10 cellular contexts compared by ENCODE assay signal in the genomic region with DNA sequence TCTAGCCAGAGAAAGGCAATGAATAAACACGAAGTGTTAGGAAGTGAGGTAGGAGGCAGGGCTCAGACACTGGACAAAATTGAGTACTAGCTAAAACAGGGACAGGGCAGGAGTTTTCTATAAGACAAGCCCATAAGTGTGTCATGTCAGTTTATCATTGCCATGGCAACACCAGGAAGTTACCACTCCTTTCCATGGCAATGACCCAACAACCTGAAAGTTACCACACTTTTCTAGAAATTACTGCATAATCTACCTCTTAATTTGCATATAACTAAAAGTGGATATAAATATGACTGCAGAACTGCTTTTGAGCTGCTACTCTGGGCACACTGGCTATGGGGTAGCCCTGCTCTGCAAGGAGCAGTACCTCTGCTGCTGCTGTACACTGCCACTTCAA.
DNase-seq lines count a peak whose midpoint lies in the region; ATAC-seq and TF ChIP-seq lines count a peak whose summit lies in the region.
"Had no signal": no experiment of that assay in that cellular context is flagged by ENCODE, and none has a peak within 500 bp of the region (broad histone marks: within the 10 kb centered on the region; RNA-seq: fewer than 3 reads in every experiment).

No MANE protein-coding gene starts in this region.

- H3K27me3 Mint-ChIP-seq in activated naive CD8-positive, alpha-beta T cell treated with anti-CD3 and anti-CD28 coated beads, Interleukin-2, amount 50 U/mL, for 24 hours, result no peaks in the 10 kb centered on the region
- H3K27me3 Mint-ChIP-seq in WTC11 (ENCODE audit: low read depth) (no peaks in the 10 kb centered on the region), natural killer cell (ENCODE audit: low read depth in 2 of 2) (no peaks in the 10 kb centered on the region)

- DNase-seq in activated naive CD8-positive, alpha-beta T cell treated with anti-CD3 and anti-CD28 coated beads, Interleukin-2, amount 50 U/mL, for 24 hours, result no peak
- no peak for DNase-seq in NCI-H526 (lab: John Stamatoyannopoulos, UW)
- DNase-seq in WTC11 (ENCODE audit: low spot score), result no peak
- no peak for DNase-seq in Right ventricle myocardium inferior (ENCODE audit: missing footprints)
- DNase-seq in natural killer cell, result no peak
- DNase-seq: activated CD4-positive, CD25-positive, alpha-beta regulatory T cell; immature natural killer cell had no signal

- H3K9me3 Mint-ChIP-seq in activated naive CD8-positive, alpha-beta T cell treated with anti-CD3 and anti-CD28 coated beads, Interleukin-2, amount 50 U/mL, for 24 hours, result no peaks in the 10 kb centered on the region
- no peaks in the 10 kb centered on the region for H3K9me3 Mint-ChIP-seq in WTC11
- H3K9me3 Mint-ChIP-seq in natural killer cell, result peaks cover 6 to 11% of the 10 kb centered on the region in 2 donors

- CTCF ChIA-PET in WTC11 (lab: Charles Lee), result no interaction called here

- no peak overlapping the region for H3K27ac Mint-ChIP-seq in activated naive CD8-positive, alpha-beta T cell treated with anti-CD3 and anti-CD28 coated beads, Interleukin-2, amount 50 U/mL, for 24 hours
- H3K27ac Mint-ChIP-seq in WTC11, result no peak overlapping the region
- no peak overlapping the region for H3K27ac Mint-ChIP-seq in natural killer cell
- H3K27ac Mint-ChIP-seq: immature natural killer cell had no signal

- intact Hi-C loops in Right ventricle myocardium inferior (cut with DNase I) (no loop called here), natural killer cell (cut with micrococcal nuclease) (no loop called here)

- TF ChIP-seq CTCF in WTC11 (IDR thresholded peaks at IDR 0.05), result no peak
- no peak for TF ChIP-seq CTCF in natural killer cell (IDR thresholded peaks at IDR 0.05)

- ATAC-seq in GM18861 (IDR thresholded peaks at IDR 0.05; ENCODE audit: unreplicated experiment) (peak; percentile 86), GM21515 (IDR thresholded peaks at IDR 0.05; ENCODE audit: unreplicated experiment) (peak; percentile 64), HG03108 (IDR thresholded peaks at IDR 0.05; ENCODE audit: unreplicated experiment) (peak; percentile 61), WTC11 (no peak), Right ventricle myocardium inferior (no peak), natural killer cell (no peak)
- peak; percentile 59 for ATAC-seq in activated naive CD8-positive, alpha-beta T cell treated with anti-CD3 and anti-CD28 coated beads, Interleukin-2, amount 50 U/mL, for 24 hours

- H3K4me3 Mint-ChIP-seq in activated naive CD8-positive, alpha-beta T cell treated with anti-CD3 and anti-CD28 coated beads, Interleukin-2, amount 50 U/mL, for 24 hours, result no peak overlapping the region
- H3K4me3 Mint-ChIP-seq in WTC11 (no peak overlapping the region), natural killer cell (no peak overlapping the region)
- H3K4me3 Mint-ChIP-seq: immature natural killer cell had no signal

- no peaks in the 10 kb centered on the region for H3K36me3 Mint-ChIP-seq in activated naive CD8-positive, alpha-beta T cell treated with anti-CD3 and anti-CD28 coated beads, Interleukin-2, amount 50 U/mL, for 24 hours (ENCODE audit: low read depth)
- H3K36me3 Mint-ChIP-seq in WTC11 (no peaks in the 10 kb centered on the region), natural killer cell (no peaks in the 10 kb centered on the region)
- H3K36me3 Mint-ChIP-seq: immature natural killer cell had no signal

- POLR2A ChIA-PET in WTC11 (lab: Charles Lee), result no interaction called here

- no peaks in the 10 kb centered on the region for H3K4me1 Mint-ChIP-seq in activated naive CD8-positive, alpha-beta T cell treated with anti-CD3 and anti-CD28 coated beads, Interleukin-2, amount 50 U/mL, for 24 hours
- H3K4me1 Mint-ChIP-seq in WTC11 (no peaks in the 10 kb centered on the region), natural killer cell (no peaks in the 10 kb centered on the region)
- H3K4me1 Mint-ChIP-seq: immature natural killer cell had no signal

TF ChIP-seq in WTC11, 78 proteins besides CTCF, POLR2A, EP300 and RAD21:
- TF ChIP-seq NFYB (CRISPR knock-in tag; conservative IDR thresholded peaks at IDR 0.05; ENCODE audit: low read depth), result no peak
- no peak for TF ChIP-seq NR1H2 (CRISPR knock-in tag; IDR thresholded peaks at IDR 0.05)
- no peak for TF ChIP-seq TCF7 (CRISPR knock-in tag; IDR thresholded peaks at IDR 0.05; ENCODE audit: low read depth)
- TF ChIP-seq CREB1 (CRISPR knock-in tag; IDR thresholded peaks at IDR 0.05), result no peak
- TF ChIP-seq IRF2 (CRISPR knock-in tag; IDR thresholded peaks at IDR 0.05; ENCODE audit: borderline replicate concordance, low read depth), result no peak
- no peak for TF ChIP-seq SMAD3 (CRISPR knock-in tag; IDR thresholded peaks at IDR 0.05; ENCODE audit: borderline replicate concordance)
- TF ChIP-seq ELF4 (CRISPR knock-in tag; IDR thresholded peaks at IDR 0.05; ENCODE audit: low read depth), result no peak
- TF ChIP-seq TP53 (CRISPR knock-in tag; IDR thresholded peaks at IDR 0.05), result no peak
- no peak for TF ChIP-seq TEAD1 (CRISPR knock-in tag; IDR thresholded peaks at IDR 0.05)
- no peak for TF ChIP-seq NR2C2 (CRISPR knock-in tag; IDR thresholded peaks at IDR 0.05)
- TF ChIP-seq ZNF671 (CRISPR knock-in tag; IDR thresholded peaks at IDR 0.05), result no peak
- no peak for TF ChIP-seq ZBTB21 (CRISPR knock-in tag; IDR thresholded peaks at IDR 0.05; ENCODE audit: borderline replicate concordance)
- TF ChIP-seq, protein P1, sequence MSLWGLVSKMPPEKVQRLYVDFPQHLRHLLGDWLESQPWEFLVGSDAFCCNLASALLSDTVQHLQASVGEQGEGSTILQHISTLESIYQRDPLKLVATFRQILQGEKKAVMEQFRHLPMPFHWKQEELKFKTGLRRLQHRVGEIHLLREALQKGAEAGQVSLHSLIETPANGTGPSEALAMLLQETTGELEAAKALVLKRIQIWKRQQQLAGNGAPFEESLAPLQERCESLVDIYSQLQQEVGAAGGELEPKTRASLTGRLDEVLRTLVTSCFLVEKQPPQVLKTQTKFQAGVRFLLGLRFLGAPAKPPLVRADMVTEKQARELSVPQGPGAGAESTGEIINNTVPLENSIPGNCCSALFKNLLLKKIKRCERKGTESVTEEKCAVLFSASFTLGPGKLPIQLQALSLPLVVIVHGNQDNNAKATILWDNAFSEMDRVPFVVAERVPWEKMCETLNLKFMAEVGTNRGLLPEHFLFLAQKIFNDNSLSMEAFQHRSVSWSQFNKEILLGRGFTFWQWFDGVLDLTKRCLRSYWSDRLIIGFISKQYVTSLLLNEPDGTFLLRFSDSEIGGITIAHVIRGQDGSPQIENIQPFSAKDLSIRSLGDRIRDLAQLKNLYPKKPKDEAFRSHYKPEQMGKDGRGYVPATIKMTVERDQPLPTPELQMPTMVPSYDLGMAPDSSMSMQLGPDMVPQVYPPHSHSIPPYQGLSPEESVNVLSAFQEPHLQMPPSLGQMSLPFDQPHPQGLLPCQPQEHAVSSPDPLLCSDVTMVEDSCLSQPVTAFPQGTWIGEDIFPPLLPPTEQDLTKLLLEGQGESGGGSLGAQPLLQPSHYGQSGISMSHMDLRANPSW (CRISPR knock-in tag; conservative IDR thresholded peaks at IDR 0.05; ENCODE audit: low read depth), result no peak
- TF ChIP-seq ZNF232 (CRISPR knock-in tag; IDR thresholded peaks at IDR 0.05), result no peak
- TF ChIP-seq ZNF423 (CRISPR knock-in tag; IDR thresholded peaks at IDR 0.05), result no peak
- TF ChIP-seq, protein P2, sequence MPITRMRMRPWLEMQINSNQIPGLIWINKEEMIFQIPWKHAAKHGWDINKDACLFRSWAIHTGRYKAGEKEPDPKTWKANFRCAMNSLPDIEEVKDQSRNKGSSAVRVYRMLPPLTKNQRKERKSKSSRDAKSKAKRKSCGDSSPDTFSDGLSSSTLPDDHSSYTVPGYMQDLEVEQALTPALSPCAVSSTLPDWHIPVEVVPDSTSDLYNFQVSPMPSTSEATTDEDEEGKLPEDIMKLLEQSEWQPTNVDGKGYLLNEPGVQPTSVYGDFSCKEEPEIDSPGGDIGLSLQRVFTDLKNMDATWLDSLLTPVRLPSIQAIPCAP (CRISPR knock-in tag; IDR thresholded peaks at IDR 0.05), result no peak
- TF ChIP-seq, protein P3, sequence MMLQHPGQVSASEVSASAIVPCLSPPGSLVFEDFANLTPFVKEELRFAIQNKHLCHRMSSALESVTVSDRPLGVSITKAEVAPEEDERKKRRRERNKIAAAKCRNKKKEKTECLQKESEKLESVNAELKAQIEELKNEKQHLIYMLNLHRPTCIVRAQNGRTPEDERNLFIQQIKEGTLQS (CRISPR knock-in tag; conservative IDR thresholded peaks at IDR 0.05), result no peak
- no peak for TF ChIP-seq GTF2I (CRISPR knock-in tag; conservative IDR thresholded peaks at IDR 0.05)
- TF ChIP-seq, protein P4, sequence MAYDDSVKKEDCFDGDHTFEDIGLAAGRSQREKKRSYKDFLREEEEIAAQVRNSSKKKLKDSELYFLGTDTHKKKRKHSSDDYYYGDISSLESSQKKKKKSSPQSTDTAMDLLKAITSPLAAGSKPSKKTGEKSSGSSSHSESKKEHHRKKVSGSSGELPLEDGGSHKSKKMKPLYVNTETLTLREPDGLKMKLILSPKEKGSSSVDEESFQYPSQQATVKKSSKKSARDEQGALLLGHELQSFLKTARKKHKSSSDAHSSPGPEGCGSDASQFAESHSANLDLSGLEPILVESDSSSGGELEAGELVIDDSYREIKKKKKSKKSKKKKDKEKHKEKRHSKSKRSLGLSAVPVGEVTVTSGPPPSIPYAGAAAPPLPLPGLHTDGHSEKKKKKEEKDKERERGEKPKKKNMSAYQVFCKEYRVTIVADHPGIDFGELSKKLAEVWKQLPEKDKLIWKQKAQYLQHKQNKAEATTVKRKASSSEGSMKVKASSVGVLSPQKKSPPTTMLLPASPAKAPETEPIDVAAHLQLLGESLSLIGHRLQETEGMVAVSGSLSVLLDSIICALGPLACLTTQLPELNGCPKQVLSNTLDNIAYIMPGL (CRISPR knock-in tag; IDR thresholded peaks at IDR 0.05), result no peak

Comparison
In these comparisons a context has a peak if more than half of its experiments do, and no peak if none do; other contexts are left out.
1. ATAC-seq: peak in GM18861 (single experiment), GM21515 (single experiment), HG03108 (single experiment) and activated naive CD8-positive, alpha-beta T cell treated with anti-CD3 and anti-CD28 coated beads, Interleukin-2, amount 50 U/mL, for 24 hours (single experiment); none in WTC11 (single experiment), Right ventricle myocardium inferior (single experiment) and natural killer cell (0 of 3).